ENCODE assay signal across 13 cellular contexts in the genomic region with DNA sequence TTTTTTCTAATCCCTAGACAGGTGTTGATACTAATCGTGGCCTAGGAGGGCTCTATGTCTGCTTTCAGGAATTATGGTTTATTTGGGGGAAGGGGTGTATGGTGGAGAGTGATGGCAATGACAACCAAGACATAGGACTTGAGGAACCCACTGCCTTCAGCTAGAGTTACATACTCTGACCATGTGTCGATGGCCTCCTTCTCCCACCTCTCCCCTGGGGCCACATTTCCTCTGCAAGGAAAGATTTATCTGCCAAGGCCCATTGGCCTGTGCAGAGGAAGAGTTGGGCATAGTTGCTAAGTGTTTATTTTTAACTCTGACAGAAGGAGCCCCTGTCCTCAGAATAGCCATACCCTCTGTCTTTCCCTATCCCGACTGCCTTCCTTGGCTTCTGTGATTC. TPM values are rescaled to one million over a fixed set of nuclear protein-coding genes. Genes with fewer than 3 reads are reported as not detected.
DNase-seq lines count a peak whose midpoint lies in the region; TF ChIP-seq lines count a peak whose summit lies in the region.
"Had no signal": no experiment of that assay in that cellular context is flagged by ENCODE, and none has a peak within 500 bp of the region (broad histone marks: within the 10 kb centered on the region; RNA-seq: fewer than 3 reads in every experiment).

No MANE protein-coding gene starts in this region.

- DNase-seq in breast epithelium (ENCODE audit: low spot score in 2 of 2) (no peak), MCF 10A (ENCODE audit: unreplicated experiment) (no peak), glutamatergic neuron (no peak), neural progenitor cell (ENCODE audit: low spot score) (no peak), thyroid gland (no peak), A172 (ENCODE audit: low spot score) (no peak), HEK293T (ENCODE audit: extremely low spot score) (no peak), Peyer's patch (no peak)
- DNase-seq: activated CD4-positive, alpha-beta T cell treated with anti-CD3 and anti-CD28 coated beads, Interleukin-2, amount 50 U/mL, for 48 hours; activated T-cell treated with anti-CD3 and anti-CD28 coated beads, Interleukin-2, amount 50 U/mL, for 48 hours; CD4-positive, alpha-beta memory T cell; MM.1S; NCI-H2081 treated with DMSO at 0.1 percent for 48 hours had no signal

- H3K9me3 Mint-ChIP-seq in MCF 10A (ENCODE audit: unreplicated experiment) (no peaks in the 10 kb centered on the region), glutamatergic neuron (ENCODE audit: unreplicated experiment) (peaks cover 9% of the 10 kb centered on the region), neural progenitor cell (no peaks in the 10 kb centered on the region)

- POLR2A ChIA-PET in MCF 10A (lab: Yijun Ruan, JAX) (interaction anchor here (0.8 to 12.6 kb wide), 4 partner anchors 10 to 60 kb away, joined by 3 to 229 read pairs (median 3); a partner anchor contains a TSS), HEK293T (lab: Yijun Ruan, JAX) (no interaction called here)

- BruUV-seq in MCF 10A (replicated peaks; lab: Mats Ljungman, UMichigan) = no TSS peak

- H3K4me2 ChIP-seq in neural progenitor cell = peak overlapping the region; percentile 60

- H3K36me3 Mint-ChIP-seq in MCF 10A (ENCODE audit: insufficient read depth, unreplicated experiment) = peaks cover 5% of the 10 kb centered on the region
- H3K36me3 Mint-ChIP-seq in glutamatergic neuron (ENCODE audit: unreplicated experiment) = no peaks in the 10 kb centered on the region
- peaks cover 34% of the 10 kb centered on the region for H3K36me3 Mint-ChIP-seq in neural progenitor cell

- TF ChIP-seq CTCF in breast epithelium (IDR thresholded peaks at IDR 0.05) (no peak), MCF 10A (IDR thresholded peaks at IDR 0.05; ENCODE audit: unreplicated experiment) (no peak), glutamatergic neuron (IDR thresholded peaks at IDR 0.05; ENCODE audit: partially characterized antibody, unreplicated experiment) (no peak), neural progenitor cell (IDR thresholded peaks at IDR 0.05) (no peak), thyroid gland (IDR thresholded peaks at IDR 0.05) (no peak), Peyer's patch (IDR thresholded peaks at IDR 0.05) (no peak)

- peaks cover 4 to 18% of the 10 kb centered on the region in 2 donors for H3K4me1 ChIP-seq in breast epithelium
- H3K4me1 ChIP-seq in neural progenitor cell = peaks cover 35% of the 10 kb centered on the region
- peaks cover 57 to 74% of the 10 kb centered on the region in 2 donors for H3K4me1 ChIP-seq in thyroid gland
- peaks cover 0 to 76% (median 15%) of the 10 kb centered on the region in 4 donors for H3K4me1 ChIP-seq in Peyer's patch

- H3K79me2 ChIP-seq in neural progenitor cell (ENCODE audit: low read depth) = peaks cover 94% of the 10 kb centered on the region

- no peaks in the 10 kb centered on the region for H3K9me3 ChIP-seq in breast epithelium
- H3K9me3 ChIP-seq in neural progenitor cell (ENCODE audit: low read depth) = no peaks in the 10 kb centered on the region
- H3K9me3 ChIP-seq in thyroid gland = no peaks in the 10 kb centered on the region
- no peaks in the 10 kb centered on the region for H3K9me3 ChIP-seq in Peyer's patch

- H3K36me3 ChIP-seq in breast epithelium (no peaks in the 10 kb centered on the region), neural progenitor cell (no peaks in the 10 kb centered on the region), thyroid gland (no peaks in the 10 kb centered on the region), Peyer's patch (no peaks in the 10 kb centered on the region)

- peaks cover 97% of the 10 kb centered on the region for H4K20me1 ChIP-seq in neural progenitor cell (ENCODE audit: low read depth)

- no peak overlapping the region for H3K27ac Mint-ChIP-seq in MCF 10A (ENCODE audit: low read depth, unreplicated experiment)
- peak overlapping the region; percentile 29 for H3K27ac Mint-ChIP-seq in glutamatergic neuron (ENCODE audit: unreplicated experiment)
- no peak overlapping the region for H3K27ac Mint-ChIP-seq in neural progenitor cell

- 54 to 56% methylated on average over 3 of the region's 3 CpGs for WGBS in thyroid gland, 2 donors

- CTCF ChIA-PET in MCF 10A (lab: Yijun Ruan, JAX) = interaction anchor here (0.6 to 9.5 kb wide), 8 partner anchors 11 to 338 kb away, joined by 3 to 90 read pairs (median 4); no protein-coding TSS in a partner anchor
- CTCF ChIA-PET in HEK293T (lab: Yijun Ruan, JAX) = no interaction called here

- no peak overlapping the region for H3K9ac ChIP-seq in neural progenitor cell

- no peak overlapping the region for H2AFZ ChIP-seq in neural progenitor cell (replicated peaks)

- H3K27ac ChIP-seq in breast epithelium = peak overlapping the region; percentile 70 to 83
- H3K27ac ChIP-seq in neural progenitor cell = no peak overlapping the region
- H3K27ac ChIP-seq in thyroid gland = peak overlapping the region; percentile 58 to 91 (median 80)
- H3K27ac ChIP-seq in Peyer's patch = peak overlapping the region in 2 of 4 donors; percentile 38 to 73

- H3K4me1 Mint-ChIP-seq in MCF 10A (ENCODE audit: insufficient read depth, unreplicated experiment) = peaks cover 49% of the 10 kb centered on the region
- peaks cover 68% of the 10 kb centered on the region for H3K4me1 Mint-ChIP-seq in glutamatergic neuron (ENCODE audit: low read depth, unreplicated experiment)
- peaks cover 76% of the 10 kb centered on the region for H3K4me1 Mint-ChIP-seq in neural progenitor cell

- TF ChIP-seq POLR2A in breast epithelium (IDR thresholded peaks at IDR 0.05) (no peak), thyroid gland (IDR thresholded peaks at IDR 0.05) (no peak), Peyer's patch (IDR thresholded peaks at IDR 0.05) (no peak)

- no peak overlapping the region for H3K4me3 ChIP-seq in breast epithelium
- H3K4me3 ChIP-seq in neural progenitor cell = no peak overlapping the region
- no peak overlapping the region for H3K4me3 ChIP-seq in thyroid gland (replicated peaks in 1 of 3)
- H3K4me3 ChIP-seq in Peyer's patch = no peak overlapping the region

- H3K27me3 Mint-ChIP-seq in MCF 10A (ENCODE audit: insufficient read depth, unreplicated experiment) = no peaks in the 10 kb centered on the region
- peaks cover 8% of the 10 kb centered on the region for H3K27me3 Mint-ChIP-seq in glutamatergic neuron (ENCODE audit: unreplicated experiment)
- H3K27me3 Mint-ChIP-seq in neural progenitor cell (ENCODE audit: insufficient read depth, low read depth) = peaks cover under 1% of the 10 kb centered on the region
- H3K27me3 Mint-ChIP-seq: CD4-positive, alpha-beta memory T cell had no signal

- no peak overlapping the region for H3K4me3 Mint-ChIP-seq in MCF 10A (ENCODE audit: unreplicated experiment)
- peak overlapping the region; percentile 51 for H3K4me3 Mint-ChIP-seq in glutamatergic neuron (ENCODE audit: unreplicated experiment)
- no peak overlapping the region for H3K4me3 Mint-ChIP-seq in neural progenitor cell

- no peaks in the 10 kb centered on the region for H3F3A ChIP-seq in neural progenitor cell (ENCODE audit: low read depth)

- intact Hi-C loops in breast epithelium (cut with DNase I; ENCODE audit: low total_unique reads) = no loop called here
- intact Hi-C loops in MCF 10A (cut with micrococcal nuclease) = no loop called here
- intact Hi-C loops in thyroid gland (cut with DNase I) = no loop called here

- H3K27me3 ChIP-seq in breast epithelium (no peaks in the 10 kb centered on the region), neural progenitor cell (no peaks in the 10 kb centered on the region), thyroid gland (no peaks in the 10 kb centered on the region), Peyer's patch (no peaks in the 10 kb centered on the region)

TF ChIP-seq in HEK293T, 16 proteins besides CTCF, POLR2A, EP300 and RAD21:
- TF ChIP-seq ELF4 (IDR thresholded peaks at IDR 0.05) (no peak), CTBP1 (IDR thresholded peaks at IDR 0.05; ENCODE audit: borderline replicate concordance) (no peak), HDGF (IDR thresholded peaks at IDR 0.05; ENCODE audit: borderline replicate concordance) (no peak), BHLHE40 (IDR thresholded peaks at IDR 0.05; ENCODE audit: borderline replicate concordance) (no peak), SP1 (IDR thresholded peaks at IDR 0.05) (no peak), LEF1 (IDR thresholded peaks at IDR 0.05; ENCODE audit: borderline replicate concordance) (no peak), FOXK2 (IDR thresholded peaks at IDR 0.05) (no peak), SUZ12 (IDR thresholded peaks at IDR 0.05) (no peak), NFRKB (IDR thresholded peaks at IDR 0.05) (no peak), ARNT (IDR thresholded peaks at IDR 0.05) (no peak)
- TF ChIP-seq, protein P1, sequence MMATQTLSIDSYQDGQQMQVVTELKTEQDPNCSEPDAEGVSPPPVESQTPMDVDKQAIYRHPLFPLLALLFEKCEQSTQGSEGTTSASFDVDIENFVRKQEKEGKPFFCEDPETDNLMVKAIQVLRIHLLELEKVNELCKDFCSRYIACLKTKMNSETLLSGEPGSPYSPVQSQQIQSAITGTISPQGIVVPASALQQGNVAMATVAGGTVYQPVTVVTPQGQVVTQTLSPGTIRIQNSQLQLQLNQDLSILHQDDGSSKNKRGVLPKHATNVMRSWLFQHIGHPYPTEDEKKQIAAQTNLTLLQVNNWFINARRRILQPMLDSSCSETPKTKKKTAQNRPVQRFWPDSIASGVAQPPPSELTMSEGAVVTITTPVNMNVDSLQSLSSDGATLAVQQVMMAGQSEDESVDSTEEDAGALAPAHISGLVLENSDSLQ (IDR thresholded peaks at IDR 0.05) = no peak

RNA-seq across cellular contexts. Expression of a gene that starts 9.4 kb away (rescaled TPM):
- total RNA-seq in breast epithelium = 10 to 100 TPM; 47.4 to 69.2 (median 67.2) TPM
- total RNA-seq in MCF 10A (2022) = 142 and 178 TPM in 2 replicates
- total RNA-seq in glutamatergic neuron (ENCODE audit: unreplicated experiment) = 93.8 TPM
- 24.7 and 38.7 TPM in 2 replicates for total RNA-seq in neural progenitor cell (ENCODE audit: low replicate concordance)
- 10 to 100 TPM; 48.5 to 64.0 (median 59.9) TPM for total RNA-seq in thyroid gland
- 46.9 and 48.6 TPM in 2 replicates for total RNA-seq in A172 (2014; rRNA removed; shearing (Covaris generic))
- 10 to 100 TPM; 49.6 to 92.4 (median 59.6) TPM for total RNA-seq in Peyer's patch

RNA-seq across cellular contexts. Expression of a gene that starts 58.8 kb away (rescaled TPM):
- total RNA-seq in breast epithelium = 10 to 100 TPM in 2 of 3 donors, 1 to 10 TPM in 1; 7.8 to 39.4 (median 14.1) TPM
- total RNA-seq in MCF 10A (2022) = 45.4 and 58.5 TPM in 2 replicates
- total RNA-seq in glutamatergic neuron (ENCODE audit: unreplicated experiment) = 1.3 TPM
- total RNA-seq in neural progenitor cell (ENCODE audit: low replicate concordance) = 21.9 and 22.7 TPM in 2 replicates
- 10 to 100 TPM; 14.5 to 21.2 (median 15.9) TPM for total RNA-seq in thyroid gland
- total RNA-seq in A172 (2014; rRNA removed; shearing (Covaris generic)) = 26.8 and 32.8 TPM in 2 replicates
- total RNA-seq in Peyer's patch = 1 to 10 TPM in 1 of 4 donors, under 1 TPM in 2, not detected in 1; 0.67 to 3.3 (median 0.85) TPM
